In genomic region chr11:11451501-11452005, GRCh38 we compare ENCODE assay signal across 10 cellular contexts.
DNase-seq lines count a peak whose midpoint lies in the region; ATAC-seq and TF ChIP-seq lines count a peak whose summit lies in the region.
"Had no signal": no experiment of that assay in that cellular context is flagged by ENCODE, and none has a peak within 500 bp of the region (broad histone marks: within the 10 kb centered on the region; RNA-seq: fewer than 3 reads in every experiment).

No MANE protein-coding gene starts in this region.

- H3K4me3 Mint-ChIP-seq in stimulated activated memory B cell treated with anti-CD40 and anti-IgM and Interleukin-4, amounts not matched to agents 10 μg/mL and 1 μg/mL and 100 μg/mL, for 72 hours = no peak overlapping the region
- H3K4me3 Mint-ChIP-seq in effector memory CD8-positive, alpha-beta T cell = no peak overlapping the region

- no peaks in the 10 kb centered on the region for H3K27me3 ChIP-seq in ovary
- H3K27me3 ChIP-seq: upper lobe of right lung had no signal

- H3K4me1 Mint-ChIP-seq in stimulated activated memory B cell treated with anti-CD40 and anti-IgM and Interleukin-4, amounts not matched to agents 10 μg/mL and 1 μg/mL and 100 μg/mL, for 72 hours = peaks cover 5% of the 10 kb centered on the region
- H3K4me1 Mint-ChIP-seq in effector memory CD8-positive, alpha-beta T cell (ENCODE audit: low read depth in 2 of 2) = no peaks in the 10 kb centered on the region

- peak; percentile 87 for ATAC-seq in HG02852 (IDR thresholded peaks at IDR 0.05; ENCODE audit: unreplicated experiment)
- peak; percentile 37 for ATAC-seq in stimulated activated memory B cell treated with anti-CD40 and anti-IgM and Interleukin-4, amounts not matched to agents 10 μg/mL and 1 μg/mL and 100 μg/mL, for 72 hours
- no peak for ATAC-seq in effector memory CD8-positive, alpha-beta T cell (replicated peaks)
- ATAC-seq: upper lobe of right lung had no signal

- no peaks in the 10 kb centered on the region for H3K36me3 ChIP-seq in ovary
- H3K36me3 ChIP-seq: upper lobe of right lung had no signal

- no peaks in the 10 kb centered on the region for H3K36me3 Mint-ChIP-seq in stimulated activated memory B cell treated with anti-CD40 and anti-IgM and Interleukin-4, amounts not matched to agents 10 μg/mL and 1 μg/mL and 100 μg/mL, for 72 hours
- no peaks in the 10 kb centered on the region for H3K36me3 Mint-ChIP-seq in effector memory CD8-positive, alpha-beta T cell (ENCODE audit: insufficient read depth)

- peaks cover 5% of the 10 kb centered on the region for H3K9me3 Mint-ChIP-seq in stimulated activated memory B cell treated with anti-CD40 and anti-IgM and Interleukin-4, amounts not matched to agents 10 μg/mL and 1 μg/mL and 100 μg/mL, for 72 hours
- no peaks in the 10 kb centered on the region for H3K9me3 Mint-ChIP-seq in effector memory CD8-positive, alpha-beta T cell

- no peak overlapping the region for H3K4me3 ChIP-seq in ovary
- H3K4me3 ChIP-seq: upper lobe of right lung had no signal

- peak; percentile 25 for TF ChIP-seq POLR2A in GM19099 (IDR thresholded peaks at IDR 0.05; ENCODE audit: extremely low read depth, insufficient read length, low read depth)
- no peak for TF ChIP-seq POLR2A in ovary (IDR thresholded peaks at IDR 0.05)

- TF ChIP-seq CTCF in ovary (IDR thresholded peaks at IDR 0.05) = no peak

- H3K27ac Mint-ChIP-seq in stimulated activated memory B cell treated with anti-CD40 and anti-IgM and Interleukin-4, amounts not matched to agents 10 μg/mL and 1 μg/mL and 100 μg/mL, for 72 hours = no peak overlapping the region
- H3K27ac Mint-ChIP-seq in effector memory CD8-positive, alpha-beta T cell = no peak overlapping the region

- H3K9me3 ChIP-seq in ovary = no peaks in the 10 kb centered on the region
- H3K9me3 ChIP-seq: upper lobe of right lung had no signal

- no peaks in the 10 kb centered on the region for H3K4me1 ChIP-seq in ovary (ENCODE audit: insufficient read depth)

- intact Hi-C loops in ovary (cut with DNase I) = no loop called here

- no peak overlapping the region for H3K27ac ChIP-seq in ovary
- H3K27ac ChIP-seq: upper lobe of right lung had no signal

- 78 to 82% (median 81%) methylated on average over 4 of the region's 4 CpGs for WGBS in ovary, 3 donors

- TF ChIP-seq EP300 in ovary (IDR thresholded peaks at IDR 0.05) = no peak

- DNase-seq in NCI-H226 = peak; percentile 42
- DNase-seq in effector memory CD8-positive, alpha-beta T cell = no peak
- DNase-seq in ovary = no peak
- no peak for DNase-seq in NCI-H446 treated with DMSO at 0.1 percent for 48 hours (lab: John Stamatoyannopoulos, UW)
- DNase-seq: activated gamma-delta T cell, hippocampal formation, upper lobe of right lung had no signal

- no peaks in the 10 kb centered on the region for H3K27me3 Mint-ChIP-seq in stimulated activated memory B cell treated with anti-CD40 and anti-IgM and Interleukin-4, amounts not matched to agents 10 μg/mL and 1 μg/mL and 100 μg/mL, for 72 hours
- peaks cover 16 to 46% of the 10 kb centered on the region in 2 donors for H3K27me3 Mint-ChIP-seq in effector memory CD8-positive, alpha-beta T cell
